Comparison of ENCODE assay signal across 28 cellular contexts in the genomic region with DNA sequence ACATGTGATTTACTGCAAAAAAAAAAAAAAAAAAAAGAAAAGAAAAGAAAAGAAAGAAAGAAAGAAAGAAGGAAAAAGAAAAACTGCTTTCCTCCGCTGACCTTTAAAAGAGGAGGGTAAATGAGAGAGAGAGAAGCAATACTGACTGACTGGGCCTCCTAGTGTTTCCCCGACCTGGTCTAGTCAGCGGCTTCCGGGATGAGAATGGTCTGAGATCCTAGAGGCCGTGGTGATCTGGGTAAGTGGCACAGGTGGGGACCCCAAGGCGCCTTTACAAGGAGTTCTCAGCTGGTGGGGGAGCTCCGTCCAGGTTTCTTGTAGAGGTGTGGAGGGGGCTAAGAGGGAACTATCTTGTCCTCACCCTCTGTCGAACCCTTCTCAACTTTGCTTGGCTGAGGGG.
DNase-seq lines count a peak whose midpoint lies in the region; ATAC-seq and TF ChIP-seq lines count a peak whose summit lies in the region.
"Had no signal": no experiment of that assay in that cellular context is flagged by ENCODE, and none has a peak within 500 bp of the region (broad histone marks: within the 10 kb centered on the region; RNA-seq: fewer than 3 reads in every experiment).

No MANE protein-coding gene starts in this region.

- H3K4me1 ChIP-seq in right atrium auricular region, result peaks cover 0 to 22% of the 10 kb centered on the region in 2 donors
- H3K4me1 ChIP-seq in PC-3 (ENCODE audit: insufficient read depth, low read length), result peaks cover 3% of the 10 kb centered on the region; the same call in 1 of the 2 replicates

- H3K36me3 Mint-ChIP-seq in T-helper 17 cell (ENCODE audit: low read depth) (peaks cover 4% of the 10 kb centered on the region), type B pancreatic cell (peaks cover 11% of the 10 kb centered on the region)
- H3K36me3 Mint-ChIP-seq: CD4-positive, alpha-beta memory T cell had no signal

- ATAC-seq in Right ventricle myocardium superior (ENCODE audit: poor library complexity), result peak; percentile 44
- ATAC-seq in T-helper 17 cell, result no peak
- no peak for ATAC-seq in PC-3
- no peak for ATAC-seq in HG03378 (IDR thresholded peaks at IDR 0.05; ENCODE audit: unreplicated experiment)
- ATAC-seq: left colon, natural killer cell had no signal

- H3K4me1 Mint-ChIP-seq in T-helper 17 cell (peaks cover 7% of the 10 kb centered on the region), type B pancreatic cell (ENCODE audit: unreplicated experiment) (peaks cover 34% of the 10 kb centered on the region)
- H3K4me1 Mint-ChIP-seq: natural killer cell had no signal

- CTCF ChIA-PET in PC-3 (lab: Charles Lee), result interaction anchor here (0.5 kb wide), 1 partner anchor 75 kb away, joined by 3 read pairs; no protein-coding TSS in a partner anchor

- H2AFZ ChIP-seq in PC-3 (ENCODE audit: low read length), result no peak overlapping the region

- no peak overlapping the region for H3K4me2 ChIP-seq in PC-3 (ENCODE audit: low read length)

- no peak overlapping the region for H3K27ac ChIP-seq in right atrium auricular region
- H3K27ac ChIP-seq in PC-3 (ENCODE audit: low read length), result no peak overlapping the region
- H3K27ac ChIP-seq: ascending aorta, tibial nerve had no signal

- H3K4me3 ChIP-seq in right atrium auricular region (no peak overlapping the region), PC-3 (ENCODE audit: low read length) (no peak overlapping the region)

- H3K9me3 ChIP-seq in right atrium auricular region (no peaks in the 10 kb centered on the region), T-helper 17 cell (ENCODE audit: control insufficient read depth, low read length, poor library complexity, severe bottlenecking) (peaks cover 2% of the 10 kb centered on the region), PC-3 (ENCODE audit: low read length) (no peaks in the 10 kb centered on the region)
- H3K9me3 ChIP-seq: ascending aorta, tibial nerve had no signal

- peak overlapping the region; percentile 61 for H3K4me3 Mint-ChIP-seq in T-helper 17 cell
- H3K4me3 Mint-ChIP-seq in type B pancreatic cell, result peak overlapping the region; percentile 22
- H3K4me3 Mint-ChIP-seq: activated B cell treated with CpG ODN at 0.5 μM for 24 hours, natural killer cell had no signal

- no peaks in the 10 kb centered on the region for H3K79me2 ChIP-seq in PC-3 (ENCODE audit: low read length)

- no peaks in the 10 kb centered on the region for H3K36me3 ChIP-seq in right atrium auricular region
- H3K36me3 ChIP-seq in PC-3 (ENCODE audit: low read depth, low read length), result no peaks in the 10 kb centered on the region
- H3K36me3 ChIP-seq: ascending aorta, tibial nerve had no signal

- intact Hi-C loops in Right ventricle myocardium superior (cut with DNase I) (no loop called here), PC-3 (cut with micrococcal nuclease) (loop anchor here (5.0 kb wide), 1 partner anchor 135 kb away; no protein-coding TSS in a partner anchor)

- H3K27me3 Mint-ChIP-seq in T-helper 17 cell (peaks cover 72% of the 10 kb centered on the region), type B pancreatic cell (peaks cover 60% of the 10 kb centered on the region)

- no peaks in the 10 kb centered on the region for H3K9me2 ChIP-seq in PC-3 (replicated peaks; ENCODE audit: low read length)

- H3F3A ChIP-seq in PC-3 (ENCODE audit: low read length, unreplicated experiment), result no peaks in the 10 kb centered on the region

- no peaks in the 10 kb centered on the region for H3K9me3 Mint-ChIP-seq in type B pancreatic cell
- H3K9me3 Mint-ChIP-seq: activated B cell treated with CpG ODN at 0.5 μM for 24 hours; activated naive CD4-positive, alpha-beta T cell treated with anti-CD3 and anti-CD28 coated beads, Interleukin-2, amount 50 U/mL, for 72 hours had no signal

- no TSS peak for BruUV-seq in PC-3 (replicated peaks; lab: Mats Ljungman, UMichigan)

- DNase-seq in Right ventricle myocardium superior (no peak), right atrium auricular region (ENCODE audit: low spot score) (no peak), T-helper 17 cell (no peak), iPS-NIHi7 (ENCODE audit: extremely low spot score) (peak; percentile 33), type B pancreatic cell (ENCODE audit: extremely low spot score, unreplicated experiment) (no peak), PC-3 (no peak), SHP77 (lab: John Stamatoyannopoulos, UW) (no peak)
- DNase-seq: 8988T; activated B cell treated with CpG ODN at 0.5 μM for 24 hours; activated CD4-positive, alpha-beta T cell treated with anti-CD3 and anti-CD28 coated beads, Interleukin-2, amount 50 U/mL, for 4 hours; activated CD8-positive, alpha-beta memory T cell treated with anti-CD3 and anti-CD28 coated beads, Interleukin-2, amount 50 U/mL, for 4 hours; CD4-positive, alpha-beta memory T cell; central memory CD4-positive, alpha-beta T cell; dermis blood vessel endothelial cell; DMS153; GF-D8; Kasumi-1; left colon; natural killer cell; NCI-H1048; NCI-H187 treated with DMSO at 0.1 percent for 48 hours; NCI-H774; stimulated activated naive CD8-positive, alpha-beta T cell treated with anti-CD3 and anti-CD28 coated beads, Interleukin-15, amount 100 ng/mL, for 72 hours; T1000 had no signal

- POLR2A ChIA-PET in PC-3 (lab: Charles Lee; ENCODE audit: unreplicated experiment), result no interaction called here

- H3K27ac Mint-ChIP-seq in T-helper 17 cell (no peak overlapping the region), type B pancreatic cell (peak overlapping the region; percentile 26)
- H3K27ac Mint-ChIP-seq: activated B cell treated with CpG ODN at 0.5 μM for 24 hours; activated naive CD4-positive, alpha-beta T cell treated with anti-CD3 and anti-CD28 coated beads, Interleukin-2, amount 50 U/mL, for 72 hours; natural killer cell had no signal

- H3K27me3 ChIP-seq in right atrium auricular region, result peaks cover 27 to 29% of the 10 kb centered on the region in 2 donors
- H3K27me3 ChIP-seq in PC-3 (ENCODE audit: low read length), result peaks cover 11% of the 10 kb centered on the region; the same call in 1 of the 2 replicates
- H3K27me3 ChIP-seq: ascending aorta had no signal

- no peak for TF ChIP-seq CTCF in right atrium auricular region (IDR thresholded peaks at IDR 0.05)
- TF ChIP-seq CTCF in type B pancreatic cell (conservative IDR thresholded peaks at IDR 0.05), result no peak
- no peak for TF ChIP-seq CTCF in PC-3 (conservative IDR thresholded peaks at IDR 0.05; ENCODE audit: low read depth, low read length)

- H3K9ac ChIP-seq in PC-3 (ENCODE audit: low read length), result no peak overlapping the region

- no peaks in the 10 kb centered on the region for H4K20me1 ChIP-seq in PC-3 (ENCODE audit: low read length)
